1 cellular context compared by ENCODE assay signal in genomic region chr19:1884291-1884718, GRCh38.
TF ChIP-seq lines count a peak whose summit lies in the region.

No MANE protein-coding gene starts in this region.

TF ChIP-seq in HEK293, 187 proteins besides CTCF, POLR2A, EP300 and RAD21 (continued from another document):
- TF ChIP-seq, protein P1, sequence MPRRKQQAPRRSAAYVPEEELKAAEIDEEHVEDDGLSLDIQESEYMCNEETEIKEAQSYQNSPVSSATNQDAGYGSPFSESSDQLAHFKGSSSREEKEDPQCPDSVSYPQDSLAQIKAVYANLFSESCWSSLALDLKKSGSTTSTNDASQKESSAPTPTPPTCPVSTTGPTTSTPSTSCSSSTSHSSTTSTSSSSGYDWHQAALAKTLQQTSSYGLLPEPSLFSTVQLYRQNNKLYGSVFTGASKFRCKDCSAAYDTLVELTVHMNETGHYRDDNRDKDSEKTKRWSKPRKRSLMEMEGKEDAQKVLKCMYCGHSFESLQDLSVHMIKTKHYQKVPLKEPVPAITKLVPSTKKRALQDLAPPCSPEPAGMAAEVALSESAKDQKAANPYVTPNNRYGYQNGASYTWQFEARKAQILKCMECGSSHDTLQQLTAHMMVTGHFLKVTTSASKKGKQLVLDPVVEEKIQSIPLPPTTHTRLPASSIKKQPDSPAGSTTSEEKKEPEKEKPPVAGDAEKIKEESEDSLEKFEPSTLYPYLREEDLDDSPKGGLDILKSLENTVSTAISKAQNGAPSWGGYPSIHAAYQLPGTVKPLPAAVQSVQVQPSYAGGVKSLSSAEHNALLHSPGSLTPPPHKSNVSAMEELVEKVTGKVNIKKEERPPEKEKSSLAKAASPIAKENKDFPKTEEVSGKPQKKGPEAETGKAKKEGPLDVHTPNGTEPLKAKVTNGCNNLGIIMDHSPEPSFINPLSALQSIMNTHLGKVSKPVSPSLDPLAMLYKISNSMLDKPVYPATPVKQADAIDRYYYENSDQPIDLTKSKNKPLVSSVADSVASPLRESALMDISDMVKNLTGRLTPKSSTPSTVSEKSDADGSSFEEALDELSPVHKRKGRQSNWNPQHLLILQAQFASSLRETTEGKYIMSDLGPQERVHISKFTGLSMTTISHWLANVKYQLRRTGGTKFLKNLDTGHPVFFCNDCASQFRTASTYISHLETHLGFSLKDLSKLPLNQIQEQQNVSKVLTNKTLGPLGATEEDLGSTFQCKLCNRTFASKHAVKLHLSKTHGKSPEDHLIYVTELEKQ (tag by site-specific recombination; IDR thresholded peaks at IDR 0.05; ENCODE audit: borderline replicate concordance), result no peak
- TF ChIP-seq ZNF223 (tag by site-specific recombination; IDR thresholded peaks at IDR 0.05), result no peak
TF ChIP-seq in HEK293: peak in this region for 6.
